23 cellular contexts compared by ENCODE assay signal in the genomic region with DNA sequence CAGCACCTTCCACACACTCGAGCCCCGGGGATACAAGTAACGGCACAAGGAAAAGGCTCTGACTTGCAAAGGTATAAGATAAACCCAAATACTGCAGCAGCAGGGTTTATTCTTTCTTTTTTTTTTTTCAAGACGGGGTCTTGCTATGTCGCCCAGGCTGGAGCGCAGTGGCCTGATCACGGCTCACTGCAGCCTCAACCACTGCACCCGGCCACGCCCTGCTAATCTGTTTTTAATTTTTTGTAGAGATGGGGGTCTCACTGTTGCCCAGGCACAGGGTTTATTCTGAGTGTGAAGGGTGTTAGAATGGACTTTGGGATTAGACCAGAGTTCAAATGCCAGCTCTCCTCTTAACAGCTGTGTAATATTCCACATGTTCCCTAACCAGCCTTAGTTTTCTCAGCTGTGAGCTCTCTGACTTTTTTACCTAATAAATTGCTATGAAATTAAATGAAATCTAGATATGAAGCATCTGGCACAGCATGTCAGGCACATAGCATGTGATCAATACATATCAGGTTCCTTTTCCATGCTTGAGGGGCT.
"Had no signal": no experiment of that assay in that cellular context is flagged by ENCODE, and none has a peak within 500 bp of the region (broad histone marks: within the 10 kb centered on the region; RNA-seq: fewer than 3 reads in every experiment).

No MANE protein-coding gene starts in this region.

- DNase-seq: cortex of kidney; effector CD8-positive, alpha-beta T cell; glutamatergic neuron; immature natural killer cell; kidney; left colon; left ventricle myocardium superior; naive thymus-derived CD4-positive, alpha-beta T cell; nephron progenitor cell; sigmoid colon; stimulated activated CD4-positive, alpha-beta T cell treated with anti-CD3 and anti-CD28 coated beads, Interleukin-2, amount 100 ng/mL, for 24 hours; stimulated activated CD4-positive, alpha-beta T cell treated with anti-CD3 and anti-CD28 coated beads, Interleukin-4, amount 100 ng/mL, for 4 hours; stimulated activated naive CD4-positive, alpha-beta T cell; stomach; substantia nigra had no signal

- H3K9me3 ChIP-seq: esophagus muscularis mucosa, gastroesophageal sphincter, neutrophil, right atrium auricular region, sigmoid colon, stomach, upper lobe of left lung, vagina had no signal

- H3K27me3 ChIP-seq: dorsolateral prefrontal cortex, esophagus muscularis mucosa, gastroesophageal sphincter, neutrophil, right atrium auricular region, sigmoid colon, stomach, upper lobe of left lung, vagina had no signal

- H3K36me3 ChIP-seq: esophagus muscularis mucosa, gastroesophageal sphincter, neutrophil, right atrium auricular region, sigmoid colon, stomach, upper lobe of left lung, vagina had no signal

- H3K27ac ChIP-seq: esophagus muscularis mucosa, gastroesophageal sphincter, neutrophil, right atrium auricular region, sigmoid colon, stomach, upper lobe of left lung, vagina had no signal

- H3K4me1 ChIP-seq: right atrium auricular region, sigmoid colon, vagina had no signal

- H3K4me3 ChIP-seq: dorsolateral prefrontal cortex, esophagus muscularis mucosa, gastroesophageal sphincter, right atrium auricular region, sigmoid colon, skin epidermis, stomach, upper lobe of left lung, vagina had no signal

- ATAC-seq: gastroesophageal sphincter; left colon; left ventricle myocardium superior; naive thymus-derived CD4-positive, alpha-beta T cell had no signal
